In genomic region chr7:129389829-129390228, GRCh38 we compare ENCODE assay signal across 1 cellular context.
TF ChIP-seq lines count a peak whose summit lies in the region.

No MANE protein-coding gene starts in this region.

TF ChIP-seq in HCT116, 20 proteins besides CTCF, POLR2A, EP300 and RAD21 (continued from another document):
- TF ChIP-seq REST (IDR thresholded peaks at IDR 0.05; ENCODE audit: low read depth) (no peak), ZNF274 (IDR thresholded peaks at IDR 0.05; ENCODE audit: low read depth, low read length) (no peak), ZFX (IDR thresholded peaks at IDR 0.05) (no peak), TCF7L2 (IDR thresholded peaks at IDR 0.05; ENCODE audit: borderline replicate concordance, extremely low read depth, insufficient read depth, insufficient read length) (no peak), CEBPB (IDR thresholded peaks at IDR 0.05; ENCODE audit: low read depth) (no peak)
TF ChIP-seq in HCT116: peak in this region for 0.
